Comparison of ENCODE assay signal across 8 cellular contexts in genomic region chr5:151686673-151687378, GRCh38. TPM values are rescaled to one million over a fixed set of nuclear protein-coding genes. Genes with fewer than 3 reads are reported as not detected.
DNase-seq lines count a peak whose midpoint lies in the region; TF ChIP-seq lines count a peak whose summit lies in the region.

SPARC (minus strand) TSS chr5:151686915; CDS start chr5:151676188, 10,727 bp downstream.

- H3K9ac ChIP-seq in H9 (ENCODE audit: extremely low read depth, insufficient read length, low read length), result peak within 1 kb of the TSS; percentile 32
- peak within 1 kb of the TSS; percentile 76 for H3K9ac ChIP-seq in rectal smooth muscle tissue (ENCODE audit: low read length)

- no peak within 1 kb of the TSS for H3T11ph ChIP-seq in H9 (ENCODE audit: low read length)

- no peak within 1 kb of the TSS for H2BK120ac ChIP-seq in H9 (ENCODE audit: low read depth, low read length, poor library complexity, severe bottlenecking)

- H3K27ac Mint-ChIP-seq in H9 (peak within 1 kb of the TSS; percentile 87 to 90 (median 87)), brain (peak within 1 kb of the TSS; percentile 85 to 98 (median 94))

- H2AFZ ChIP-seq in H9 (ENCODE audit: low read length), result peak within 1 kb of the TSS; percentile 70

- no peak within 1 kb of the TSS for H3K23ac ChIP-seq in H9 (ENCODE audit: insufficient read length, low read depth, low read length)

- no peak within 1 kb of the TSS for H2AK5ac ChIP-seq in H9 (ENCODE audit: insufficient read length, low read length)

- peaks cover 5% of the 10 kb centered on the region; the same call in 1 of the 2 replicates for H3K4me1 ChIP-seq in H9 (ENCODE audit: insufficient read depth, low read length)
- peaks cover 2% of the 10 kb centered on the region for H3K4me1 ChIP-seq in iPS DF 6.9 (ENCODE audit: control insufficient read depth, insufficient read depth, low read length)
- peaks cover 23% of the 10 kb centered on the region for H3K4me1 ChIP-seq in rectal smooth muscle tissue (ENCODE audit: control insufficient read depth, insufficient read depth, low read length)

- TF ChIP-seq CTCF in H9 (conservative IDR thresholded peaks at IDR 0.05), result no peak
- TF ChIP-seq CTCF in brain (conservative IDR thresholded peaks at IDR 0.05), result no peak

- H4K20me1 ChIP-seq in H9 (ENCODE audit: control insufficient read depth, insufficient read depth, insufficient read length), result no peaks in the 10 kb centered on the region

- H3K79me2 ChIP-seq in H9 (ENCODE audit: insufficient read depth, low read length), result no peaks in the 10 kb centered on the region

- peak within 1 kb of the TSS; percentile 30 for H3K18ac ChIP-seq in H9 (ENCODE audit: insufficient read length, low read depth, low read length)

- TF ChIP-seq POLR2A in GM10847 (IDR thresholded peaks at IDR 0.05; ENCODE audit: extremely low read depth, insufficient read length), result peak; percentile 33

- H3K4ac ChIP-seq in H9 (ENCODE audit: low read depth, low read length), result no peak within 1 kb of the TSS

- H4K5ac ChIP-seq in H9 (ENCODE audit: insufficient read length, low read depth, low read length), result no peak within 1 kb of the TSS

- no CpG with 5 or more reads among the region's 22 CpGs for WGBS in H9 (ENCODE audit: extremely low coverage, insufficient read length, low lambda C conversion rate)
- WGBS in iPS DF 6.9 (ENCODE audit: insufficient coverage, insufficient read length), result no CpG with 5 or more reads among the region's 22 CpGs

- no peak within 1 kb of the TSS for H2BK20ac ChIP-seq in H9 (ENCODE audit: low read depth, low read length, poor library complexity, severe bottlenecking)

- H3K56ac ChIP-seq in H9 (ENCODE audit: insufficient read length, low read depth, low read length), result no peak within 1 kb of the TSS

- H3K27ac ChIP-seq in H9 (ENCODE audit: insufficient read length, low read depth, low read length), result no peak within 1 kb of the TSS
- H3K27ac ChIP-seq in iPS DF 6.9 (ENCODE audit: low read length), result no peak within 1 kb of the TSS
- H3K27ac ChIP-seq in rectal smooth muscle tissue (ENCODE audit: low read depth, low read length), result peak within 1 kb of the TSS; percentile 85

- H2BK5ac ChIP-seq in H9 (ENCODE audit: insufficient read length, low read length), result no peak within 1 kb of the TSS

- H3K4me3 Mint-ChIP-seq in H9, result peak within 1 kb of the TSS; percentile 88 to 92
- peak within 1 kb of the TSS; percentile 84 to 99 (median 91) for H3K4me3 Mint-ChIP-seq in brain

- H3K9me3 ChIP-seq in H9 (ENCODE audit: control insufficient read depth, low read depth, low read length), result no peaks in the 10 kb centered on the region
- H3K9me3 ChIP-seq in iPS DF 6.9 (ENCODE audit: control insufficient read depth, insufficient read depth, low read length), result no peaks in the 10 kb centered on the region

- H4K8ac ChIP-seq in H9 (replicated peaks; ENCODE audit: insufficient read length, low read depth, low read length), result no peak within 1 kb of the TSS

- H3K14ac ChIP-seq in H9 (ENCODE audit: insufficient read depth, low read length), result peak within 1 kb of the TSS; percentile 73

- H3K9me3 Mint-ChIP-seq in H9, result no peaks in the 10 kb centered on the region
- H3K9me3 Mint-ChIP-seq in brain, result no peaks in the 10 kb centered on the region

- H3K36me3 ChIP-seq in iPS DF 6.9 (ENCODE audit: control insufficient read depth, insufficient read depth, low read length) (no peaks in the 10 kb centered on the region), rectal smooth muscle tissue (ENCODE audit: control insufficient read depth, insufficient read depth, low read length) (no peaks in the 10 kb centered on the region)

- no peaks in the 10 kb centered on the region for H3K79me1 ChIP-seq in H9 (ENCODE audit: insufficient read depth, low read depth, low read length, poor library complexity, severe bottlenecking)

- H3K27me3 Mint-ChIP-seq in H9 (ENCODE audit: low read depth) (peaks cover 2% of the 10 kb centered on the region; the same call in 1 of the 2 replicates), brain (peaks cover 4% of the 10 kb centered on the region)

- no peaks in the 10 kb centered on the region for H3K27me3 ChIP-seq in H9 (ENCODE audit: insufficient read depth, low read length)
- H3K27me3 ChIP-seq in iPS DF 6.9 (ENCODE audit: control insufficient read depth, insufficient read depth, low read length), result no peaks in the 10 kb centered on the region
- no peaks in the 10 kb centered on the region for H3K27me3 ChIP-seq in rectal smooth muscle tissue (ENCODE audit: control insufficient read depth, insufficient read depth, low read length)

- peak within 1 kb of the TSS; percentile 59; the same call in 1 of the 2 replicates for H3K4me3 ChIP-seq in iPS DF 6.9 (ENCODE audit: low read length)
- H3K4me3 ChIP-seq in rectal smooth muscle tissue (ENCODE audit: low read length), result peak within 1 kb of the TSS; percentile 87

- no peak within 1 kb of the TSS for H2BK15ac ChIP-seq in H9 (ENCODE audit: low read depth, low read length)

- DNase-seq in H9, result peak; percentile 90
- DNase-seq in NCI-H2171 (lab: John Stamatoyannopoulos, UW), result peak; percentile 13
- no peak for DNase-seq in iPS DF 6.9 (ENCODE audit: low read depth, low spot score)
- DNase-seq in epidermal melanocyte (ENCODE audit: insufficient read length, low spot score), result no peak
- DNase-seq in HT-29 (ENCODE audit: low spot score), result no peak

- H2BK12ac ChIP-seq in H9 (ENCODE audit: insufficient read length, low read depth, low read length), result no peak within 1 kb of the TSS

- H4K91ac ChIP-seq in H9 (ENCODE audit: insufficient read length, low read depth, low read length), result no peak within 1 kb of the TSS

- peaks cover 38 to 39% of the 10 kb centered on the region in 2 experiments for H3K4me1 Mint-ChIP-seq in H9
- H3K4me1 Mint-ChIP-seq in brain, result peaks cover 59% of the 10 kb centered on the region

- peak within 1 kb of the TSS; percentile 48 for H3K4me2 ChIP-seq in H9 (ENCODE audit: insufficient read depth, insufficient read length, low read length)

- H3K23me2 ChIP-seq in H9 (ENCODE audit: insufficient read length, low read depth, low read length, poor library complexity, severe bottlenecking), result peaks cover 11% of the 10 kb centered on the region

- H3K36me3 Mint-ChIP-seq in H9 (ENCODE audit: insufficient read depth in 1 of 3, low read depth in 3 of 3) (peaks cover 0 to 6% (median 6%) of the 10 kb centered on the region in 3 experiments; a peak in 3 of 7 replicates), brain (peaks cover 9% of the 10 kb centered on the region)

RNA-seq across cellular contexts. Expression of gene SPARC, which starts in this region (rescaled TPM):
- total RNA-seq in H9 (2021), result 320 and 323 TPM in 2 replicates
- 920 TPM for polyA plus RNA-seq in brain (ENCODE audit: insufficient read depth, low read depth, low replicate concordance)
- not detected in 2 replicates for total RNA-seq in HT-29 (2014; rRNA removed; shearing (Covaris generic))

Comparison
In these comparisons a context has a peak if more than half of its experiments do, and no peak if none do; other contexts are left out.
1. RNA of gene SPARC (total RNA-seq): 320 to 323 TPM in H9; not detected in HT-29; every median in the first group is over 100 times any median in the second.
2. DNase-seq: peak in H9 (single experiment) and NCI-H2171 (single experiment); none in iPS DF 6.9 (single experiment), epidermal melanocyte (single experiment) and HT-29 (single experiment).